Comparison of ENCODE assay signal across 27 cellular contexts in genomic region chr13:21095311-21095710, GRCh38.
"Had no signal": no experiment of that assay in that cellular context is flagged by ENCODE, and none has a peak within 500 bp of the region (broad histone marks: within the 10 kb centered on the region; RNA-seq: fewer than 3 reads in every experiment).

No MANE protein-coding gene starts in this region.

- H3K4me3 Mint-ChIP-seq: endodermal cell; memory B cell; natural killer cell; stimulated activated effector memory CD8-positive, alpha-beta T cell treated with anti-CD3 and anti-CD28 coated beads, Interleukin-12 subunit alpha, Interleukin-12 subunit beta, amount 100 ng/mL, for 72 hours had no signal

- H3K9me3 ChIP-seq: gastrocnemius medialis, neutrophil, prostate gland, sigmoid colon, testis, tibial artery, upper lobe of left lung had no signal

- H3K36me3 ChIP-seq: gastrocnemius medialis, neutrophil, prostate gland, sigmoid colon, tibial artery, upper lobe of left lung had no signal

- H3K4me3 ChIP-seq: dorsolateral prefrontal cortex, gastrocnemius medialis, lung, prostate gland, sigmoid colon, testis, tibial artery, upper lobe of left lung had no signal

- DNase-seq: cortex of kidney; dorsolateral prefrontal cortex; effector CD4-positive, alpha-beta T cell; endodermal cell; foreskin fibroblast; gastrocnemius medialis; head of caudate nucleus; kidney; natural killer cell; right cardiac atrium; stimulated activated CD4-positive, alpha-beta T cell treated with anti-CD3 and anti-CD28 coated beads, Interleukin-2, amount 100 ng/mL, for 24 hours; stimulated activated CD4-positive, alpha-beta T cell treated with anti-CD3 and anti-CD28 coated beads, Interleukin-4, amount 100 ng/mL, for 24 hours; stimulated activated naive CD4-positive, alpha-beta T cell treated with Interleukin-2 at 50 U/mL for 16 hours; substantia nigra; testis; tibial artery; upper lobe of left lung had no signal

- H3K27me3 Mint-ChIP-seq: memory B cell had no signal

- H3K9me3 Mint-ChIP-seq: endodermal cell; memory B cell; natural killer cell; stimulated activated effector memory CD8-positive, alpha-beta T cell treated with anti-CD3 and anti-CD28 coated beads, Interleukin-12 subunit alpha, Interleukin-12 subunit beta, amount 100 ng/mL, for 72 hours had no signal

- H3K27me3 ChIP-seq: dorsolateral prefrontal cortex, gastrocnemius medialis, neutrophil, sigmoid colon, testis, tibial artery, upper lobe of left lung had no signal

- FAIRE-seq: kidney, urothelium cell line had no signal

- H3K27ac ChIP-seq: dorsolateral prefrontal cortex, epithelial cell of prostate, gastrocnemius medialis, neutrophil, prostate gland, sigmoid colon, testis, tibial artery, upper lobe of left lung had no signal

- H3K27ac Mint-ChIP-seq: endodermal cell; memory B cell; natural killer cell; stimulated activated effector memory CD8-positive, alpha-beta T cell treated with anti-CD3 and anti-CD28 coated beads, Interleukin-12 subunit alpha, Interleukin-12 subunit beta, amount 100 ng/mL, for 72 hours had no signal

- H3K4me1 ChIP-seq: gastrocnemius medialis, prostate gland, sigmoid colon, testis, tibial artery, upper lobe of left lung had no signal

- ATAC-seq: esophagus mucosa; gastrocnemius medialis; left lobe of liver; natural killer cell; right cardiac atrium; stimulated activated effector memory CD8-positive, alpha-beta T cell treated with anti-CD3 and anti-CD28 coated beads, Interleukin-12 subunit alpha, Interleukin-12 subunit beta, amount 100 ng/mL, for 72 hours had no signal

- H3K4me1 Mint-ChIP-seq: endodermal cell; memory B cell; natural killer cell; stimulated activated effector memory CD8-positive, alpha-beta T cell treated with anti-CD3 and anti-CD28 coated beads, Interleukin-12 subunit alpha, Interleukin-12 subunit beta, amount 100 ng/mL, for 72 hours had no signal
